In genomic region chr1:161082996-161083742, GRCh38 we compare ENCODE assay signal across 8 cellular contexts. TPM values are rescaled to one million over a fixed set of nuclear protein-coding genes. Genes with fewer than 3 reads are reported as not detected.
DNase-seq lines count a peak whose midpoint lies in the region; ATAC-seq and TF ChIP-seq lines count a peak whose summit lies in the region.

No MANE protein-coding gene starts in this region.

- ATAC-seq in activated naive CD8-positive, alpha-beta T cell treated with anti-CD3 and anti-CD28 coated beads, Interleukin-2, amount 50 U/mL, for 24 hours: peak; percentile 42
- ATAC-seq in left colon (peak; percentile 85), GM21381 (IDR thresholded peaks at IDR 0.05; ENCODE audit: unreplicated experiment) (no peak)

- H3K27me3 ChIP-seq in vagina: no peaks in the 10 kb centered on the region

- intact Hi-C loops in left colon (cut with DNase I, micrococcal nuclease): no loop called here
- intact Hi-C loops in vagina (cut with DNase I): no loop called here

- H3K4me1 ChIP-seq in vagina: no peaks in the 10 kb centered on the region

- no peak for DNase-seq in activated naive CD8-positive, alpha-beta T cell treated with anti-CD3 and anti-CD28 coated beads, Interleukin-2, amount 50 U/mL, for 24 hours
- DNase-seq in activated naive CD8-positive, alpha-beta T cell treated with anti-CD3 and anti-CD28 coated beads for 36 hours: no peak
- DNase-seq in astrocyte of the spinal cord (ENCODE audit: low read depth, low spot score) (peak; percentile 93), left colon (peak; percentile 67 to 91), vagina (ENCODE audit: extremely low spot score in 2 of 2) (no peak), NCI-H2081 (lab: John Stamatoyannopoulos, UW) (no peak), DMS79 treated with DMSO at 0.1 percent for 48 hours (lab: John Stamatoyannopoulos, UW) (no peak)

- in situ Hi-C loops in astrocyte of the spinal cord (cut with HindIII; ENCODE audit: low sequenced_read_pairs): no loop called here

- no peak overlapping the region for H3K4me3 Mint-ChIP-seq in activated naive CD8-positive, alpha-beta T cell treated with anti-CD3 and anti-CD28 coated beads, Interleukin-2, amount 50 U/mL, for 24 hours
- H3K4me3 Mint-ChIP-seq in activated naive CD8-positive, alpha-beta T cell treated with anti-CD3 and anti-CD28 coated beads for 36 hours: no peak overlapping the region

- H3K9me3 ChIP-seq in vagina: no peaks in the 10 kb centered on the region

- no peaks in the 10 kb centered on the region for H3K36me3 Mint-ChIP-seq in activated naive CD8-positive, alpha-beta T cell treated with anti-CD3 and anti-CD28 coated beads, Interleukin-2, amount 50 U/mL, for 24 hours (ENCODE audit: low read depth)
- H3K36me3 Mint-ChIP-seq in activated naive CD8-positive, alpha-beta T cell treated with anti-CD3 and anti-CD28 coated beads for 36 hours: no peaks in the 10 kb centered on the region

- H3K27me3 Mint-ChIP-seq in activated naive CD8-positive, alpha-beta T cell treated with anti-CD3 and anti-CD28 coated beads, Interleukin-2, amount 50 U/mL, for 24 hours: no peaks in the 10 kb centered on the region
- no peaks in the 10 kb centered on the region for H3K27me3 Mint-ChIP-seq in activated naive CD8-positive, alpha-beta T cell treated with anti-CD3 and anti-CD28 coated beads for 36 hours

- TF ChIP-seq CTCF in astrocyte of the spinal cord (IDR thresholded peaks at IDR 0.05; ENCODE audit: low read depth, low read length): no peak
- no peak for TF ChIP-seq CTCF in vagina (IDR thresholded peaks at IDR 0.05)

- peak overlapping the region; percentile 77 for H3K27ac ChIP-seq in vagina

- H3K27ac Mint-ChIP-seq in activated naive CD8-positive, alpha-beta T cell treated with anti-CD3 and anti-CD28 coated beads, Interleukin-2, amount 50 U/mL, for 24 hours: no peak overlapping the region
- no peak overlapping the region for H3K27ac Mint-ChIP-seq in activated naive CD8-positive, alpha-beta T cell treated with anti-CD3 and anti-CD28 coated beads for 36 hours

- peaks cover 6% of the 10 kb centered on the region for H3K4me1 Mint-ChIP-seq in activated naive CD8-positive, alpha-beta T cell treated with anti-CD3 and anti-CD28 coated beads, Interleukin-2, amount 50 U/mL, for 24 hours
- peaks cover 8% of the 10 kb centered on the region for H3K4me1 Mint-ChIP-seq in activated naive CD8-positive, alpha-beta T cell treated with anti-CD3 and anti-CD28 coated beads for 36 hours

- H3K4me3 ChIP-seq in astrocyte of the spinal cord (ENCODE audit: low read depth, low read length) (no peak overlapping the region), vagina (no peak overlapping the region)

- TF ChIP-seq POLR2A in vagina (IDR thresholded peaks at IDR 0.05): no peak

- no peaks in the 10 kb centered on the region for H3K9me3 Mint-ChIP-seq in activated naive CD8-positive, alpha-beta T cell treated with anti-CD3 and anti-CD28 coated beads, Interleukin-2, amount 50 U/mL, for 24 hours
- no peaks in the 10 kb centered on the region for H3K9me3 Mint-ChIP-seq in activated naive CD8-positive, alpha-beta T cell treated with anti-CD3 and anti-CD28 coated beads for 36 hours

- H3K36me3 ChIP-seq in vagina: no peaks in the 10 kb centered on the region

RNA-seq across cellular contexts. Expression of gene NECTIN4, which starts 6.2 kb away (rescaled TPM):
- under 1 TPM; 0.12 to 0.16 TPM for total RNA-seq in activated naive CD8-positive, alpha-beta T cell treated with anti-CD3 and anti-CD28 coated beads for 36 hours
- total RNA-seq in left colon: 1 to 10 TPM; 3.0 to 6.1 TPM
- total RNA-seq in vagina: 42.7 TPM

RNA-seq across cellular contexts. Expression of gene ARHGAP30, which starts 13.5 kb away (rescaled TPM):
- 100 to 1,000 TPM; 146 to 157 TPM for total RNA-seq in activated naive CD8-positive, alpha-beta T cell treated with anti-CD3 and anti-CD28 coated beads for 36 hours
- total RNA-seq in left colon: 1 to 10 TPM; 2.7 to 8.7 TPM
- 14.5 TPM for total RNA-seq in vagina

RNA-seq across cellular contexts. Expression of gene KLHDC9, which starts 15.0 kb away (rescaled TPM):
- under 1 TPM; 0.33 to 0.46 TPM for total RNA-seq in activated naive CD8-positive, alpha-beta T cell treated with anti-CD3 and anti-CD28 coated beads for 36 hours
- 10 to 100 TPM; 10.1 to 11.1 TPM for total RNA-seq in left colon
- 9.3 TPM for total RNA-seq in vagina

RNA-seq across cellular contexts. Expression of gene PFDN2, which starts 34.7 kb away (rescaled TPM):
- total RNA-seq in activated naive CD8-positive, alpha-beta T cell treated with anti-CD3 and anti-CD28 coated beads for 36 hours: 100 to 1,000 TPM; 141 to 148 TPM
- total RNA-seq in left colon: 10 to 100 TPM; 30.3 to 38.2 TPM
- 47.1 TPM for total RNA-seq in vagina

RNA-seq across cellular contexts. Expression of gene NIT1, which starts 34.7 kb away (rescaled TPM):
- 10 to 100 TPM; 34.3 to 39.3 TPM for total RNA-seq in activated naive CD8-positive, alpha-beta T cell treated with anti-CD3 and anti-CD28 coated beads for 36 hours
- total RNA-seq in left colon (10 to 100 TPM; 74.4 to 76.6 TPM), vagina (31.7 TPM)

Comparison
In these comparisons a context has a peak if more than half of its experiments do, and no peak if none do; other contexts are left out.
1. DNase-seq: peak in astrocyte of the spinal cord (single experiment) and left colon (2 of 2); none in activated naive CD8-positive, alpha-beta T cell treated with anti-CD3 and anti-CD28 coated beads, Interleukin-2, amount 50 U/mL, for 24 hours (single experiment), activated naive CD8-positive, alpha-beta T cell treated with anti-CD3 and anti-CD28 coated beads for 36 hours (single experiment), vagina (0 of 2), NCI-H2081 (0 of 2) and DMS79 treated with DMSO at 0.1 percent for 48 hours (single experiment).